Comparison of ENCODE assay signal across 21 cellular contexts in genomic region chr6:128138694-128139093, GRCh38.
"Had no signal": no experiment of that assay in that cellular context is flagged by ENCODE, and none has a peak within 500 bp of the region (broad histone marks: within the 10 kb centered on the region; RNA-seq: fewer than 3 reads in every experiment).

No MANE protein-coding gene starts in this region.

- H3K27ac Mint-ChIP-seq: effector memory CD8-positive, alpha-beta T cell; memory B cell; natural killer cell; stimulated activated effector memory CD8-positive, alpha-beta T cell treated with anti-CD3 and anti-CD28 coated beads, Interleukin-12 subunit alpha, Interleukin-12 subunit beta, amount 100 ng/mL, for 72 hours had no signal

- H3K4me1 ChIP-seq: psoas muscle, testis, upper lobe of left lung had no signal

- H3K27me3 Mint-ChIP-seq: effector memory CD8-positive, alpha-beta T cell; memory B cell had no signal

- H3K4me3 ChIP-seq: hepatocyte, lung, psoas muscle, sigmoid colon, stomach, testis, tibial artery, upper lobe of left lung had no signal

- H3K4me3 Mint-ChIP-seq: effector memory CD8-positive, alpha-beta T cell; memory B cell; natural killer cell; stimulated activated effector memory CD8-positive, alpha-beta T cell treated with anti-CD3 and anti-CD28 coated beads, Interleukin-12 subunit alpha, Interleukin-12 subunit beta, amount 100 ng/mL, for 72 hours had no signal

- H3K4me1 Mint-ChIP-seq: memory B cell; natural killer cell; stimulated activated effector memory CD8-positive, alpha-beta T cell treated with anti-CD3 and anti-CD28 coated beads, Interleukin-12 subunit alpha, Interleukin-12 subunit beta, amount 100 ng/mL, for 72 hours had no signal

- H3K9me3 Mint-ChIP-seq: effector memory CD8-positive, alpha-beta T cell; memory B cell; stimulated activated effector memory CD8-positive, alpha-beta T cell treated with anti-CD3 and anti-CD28 coated beads, Interleukin-12 subunit alpha, Interleukin-12 subunit beta, amount 100 ng/mL, for 72 hours had no signal

- DNase-seq: cortex of kidney; effector memory CD8-positive, alpha-beta T cell; head of caudate nucleus; kidney; natural killer cell; nucleus accumbens; posterior cingulate gyrus; psoas muscle; right cardiac atrium; sigmoid colon; stimulated activated CD4-positive, alpha-beta T cell treated with anti-CD3 and anti-CD28 coated beads, Interleukin-2, amount 100 ng/mL, for 24 hours; stimulated activated CD4-positive, alpha-beta T cell treated with anti-CD3 and anti-CD28 coated beads, Interleukin-4, amount 100 ng/mL, for 24 hours; stimulated activated naive CD4-positive, alpha-beta T cell treated with Interleukin-2 at 50 U/mL for 16 hours; stomach; testis; tibial artery; upper lobe of left lung had no signal

- H3K27ac ChIP-seq: hepatocyte, psoas muscle, stomach, testis, tibial artery, upper lobe of left lung had no signal

- H3K36me3 Mint-ChIP-seq: memory B cell; natural killer cell; stimulated activated effector memory CD8-positive, alpha-beta T cell treated with anti-CD3 and anti-CD28 coated beads, Interleukin-12 subunit alpha, Interleukin-12 subunit beta, amount 100 ng/mL, for 72 hours had no signal

- H3K9me3 ChIP-seq: psoas muscle, sigmoid colon, stomach, testis, tibial artery, upper lobe of left lung had no signal

- H3K36me3 ChIP-seq: sigmoid colon, stomach, tibial artery, upper lobe of left lung had no signal

- H3K27me3 ChIP-seq: hepatocyte, sigmoid colon, stomach, testis, tibial artery, upper lobe of left lung had no signal
